ENCODE assay signal across 8 cellular contexts in the genomic region with DNA sequence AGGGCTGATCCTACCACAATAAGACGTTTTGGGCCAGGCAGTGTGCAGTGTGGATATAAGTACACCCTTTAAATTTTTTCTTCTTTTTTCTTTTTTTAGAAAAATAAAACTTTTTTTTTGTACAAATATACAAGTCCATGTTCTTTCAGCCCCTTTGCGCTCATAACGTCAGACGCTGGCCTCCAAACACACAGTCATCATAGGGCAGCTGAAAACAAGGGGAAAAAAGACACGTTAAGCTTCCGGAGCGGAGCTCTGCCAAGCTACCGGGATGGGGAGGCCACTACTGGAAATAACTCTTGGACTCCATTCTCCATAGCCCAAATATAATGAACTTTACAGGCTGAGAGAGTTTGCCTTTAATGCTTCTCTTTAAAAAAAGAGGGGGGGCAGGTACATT. TPM values are rescaled to one million over a fixed set of nuclear protein-coding genes. Genes with fewer than 3 reads are reported as not detected.
DNase-seq lines count a peak whose midpoint lies in the region; ATAC-seq and TF ChIP-seq lines count a peak whose summit lies in the region.

No MANE protein-coding gene starts in this region.

- H3K9me3 ChIP-seq in upper lobe of left lung, result peaks cover 0 to 5% (median 0%) of the 10 kb centered on the region in 4 donors

- 13 to 14% methylated on average over 8 of the region's 8 CpGs for WGBS in upper lobe of left lung, 2 donors

- TF ChIP-seq EP300 in upper lobe of left lung (IDR thresholded peaks at IDR 0.05), result no peak

- H3K9me3 Mint-ChIP-seq in activated T-cell treated with anti-CD3 and anti-CD28 coated beads, Interleukin-2, amount 50 U/mL, for 72 hours, result no peaks in the 10 kb centered on the region

- H3K27ac Mint-ChIP-seq in activated T-cell treated with anti-CD3 and anti-CD28 coated beads, Interleukin-2, amount 50 U/mL, for 72 hours, result peak overlapping the region; percentile 98

- ATAC-seq in activated T-cell treated with anti-CD3 and anti-CD28 coated beads, Interleukin-2, amount 50 U/mL, for 72 hours (replicated peaks in 1 of 2), result no peak
- ATAC-seq in upper lobe of left lung (ENCODE audit: low FRiP score in 2 of 2), result no peak

- DNase-seq in activated T-cell treated with anti-CD3 and anti-CD28 coated beads, Interleukin-2, amount 50 U/mL, for 72 hours, result no peak
- no peak for DNase-seq in activated T-cell treated with anti-CD3 and anti-CD28 coated beads, Interleukin-2, amount 50 U/mL, for 48 hours
- DNase-seq in mesenteric fat pad (ENCODE audit: low spot score) (peak; percentile 82), upper lobe of left lung (no peak), AG08395 (ENCODE audit: low spot score) (no peak), KG1 (lab: John Stamatoyannopoulos, UW) (no peak), G401 (ENCODE audit: low spot score) (no peak)

- peaks cover 35 to 48% of the 10 kb centered on the region in 2 donors for H3K36me3 Mint-ChIP-seq in activated T-cell treated with anti-CD3 and anti-CD28 coated beads, Interleukin-2, amount 50 U/mL, for 72 hours (ENCODE audit: insufficient read depth in 2 of 2)

- peak overlapping the region; percentile 96 for H3K27ac ChIP-seq in cingulate gyrus (ENCODE audit: low read depth, low read length)
- H3K27ac ChIP-seq in upper lobe of left lung, result peak overlapping the region; percentile 100

- in situ Hi-C loops in G401 (cut with HindIII; ENCODE audit: low sequenced_read_pairs), result loop anchor here (10.0 to 25.0 kb wide), 2 partner anchors 177 to 365 kb away; a partner anchor contains a TSS

- peaks cover 52 to 59% (median 54%) of the 10 kb centered on the region in 4 donors for H3K4me1 ChIP-seq in upper lobe of left lung

- no peaks in the 10 kb centered on the region for H3K27me3 ChIP-seq in upper lobe of left lung

- H3K4me3 Mint-ChIP-seq in activated T-cell treated with anti-CD3 and anti-CD28 coated beads, Interleukin-2, amount 50 U/mL, for 72 hours, result peak overlapping the region; percentile 96 to 97

- TF ChIP-seq CTCF in upper lobe of left lung (IDR thresholded peaks at IDR 0.05), result no peak

- H3K4me1 Mint-ChIP-seq in activated T-cell treated with anti-CD3 and anti-CD28 coated beads, Interleukin-2, amount 50 U/mL, for 72 hours (ENCODE audit: low read depth), result peaks cover 71% of the 10 kb centered on the region

- no peaks in the 10 kb centered on the region for H3K27me3 Mint-ChIP-seq in activated T-cell treated with anti-CD3 and anti-CD28 coated beads, Interleukin-2, amount 50 U/mL, for 72 hours (ENCODE audit: low read depth)

- TF ChIP-seq POLR2A in upper lobe of left lung (IDR thresholded peaks at IDR 0.05), result no peak

- peaks cover 34 to 49% (median 37%) of the 10 kb centered on the region in 4 donors for H3K36me3 ChIP-seq in upper lobe of left lung

- peak overlapping the region; percentile 68 to 93 (median 69) for H3K4me3 ChIP-seq in upper lobe of left lung

RNA-seq across cellular contexts. Expression of a gene that starts 2.7 kb away (rescaled TPM):
- total RNA-seq in activated T-cell treated with anti-CD3 and anti-CD28 coated beads, Interleukin-2, amount 50 U/mL, for 72 hours, result 100 to 1,000 TPM; 391 to 596 TPM
- total RNA-seq in mesenteric fat pad, result 418 TPM
- total RNA-seq in upper lobe of left lung, result 100 to 1,000 TPM; 292 to 944 (median 610) TPM
- total RNA-seq in G401 (2014; rRNA removed; shearing (Covaris generic)), result 98.1 and 101 TPM in 2 replicates
